Comparison of ENCODE assay signal across 9 cellular contexts in genomic region chr12:31118347-31118830, GRCh38. TPM values are rescaled to one million over a fixed set of nuclear protein-coding genes. Genes with fewer than 3 reads are reported as not detected.
A peak's percentile ranks its signal among the peaks of the same experiment; 100 is the strongest.
DNase-seq lines count a peak whose midpoint lies in the region; ATAC-seq and TF ChIP-seq lines count a peak whose summit lies in the region.
"Had no signal": no experiment of that assay in that cellular context is flagged by ENCODE, and none has a peak within 500 bp of the region (broad histone marks: within the 10 kb centered on the region; RNA-seq: fewer than 3 reads in every experiment).

No MANE protein-coding gene starts in this region.

- no peak overlapping the region for H3K27ac Mint-ChIP-seq in immature natural killer cell

- peak overlapping the region; percentile 66 to 86 (median 84) for H3K4me3 Mint-ChIP-seq in immature natural killer cell

- H3K9me3 ChIP-seq in thoracic aorta = no peaks in the 10 kb centered on the region

- H3K9me3 Mint-ChIP-seq in immature natural killer cell = no peaks in the 10 kb centered on the region

- H3K36me3 ChIP-seq in thoracic aorta = no peaks in the 10 kb centered on the region

- DNase-seq in EH (ENCODE audit: low read depth) (peak; percentile 2), NB4 (ENCODE audit: low read depth) (peak; percentile 23), immature natural killer cell (peak in 2 of 3 donors; percentile 6 to 20), thoracic aorta (ENCODE audit: low spot score) (no peak), SHP77 treated with DMSO at 0.1 percent for 48 hours (lab: John Stamatoyannopoulos, UW) (no peak), NOMO-1 (lab: John Stamatoyannopoulos, UW; ENCODE audit: unreplicated experiment in 2 of 2) (no peak)
- peak; percentile 21 for DNase-seq in activated naive CD4-positive, alpha-beta T cell treated with Interleukin-2 at 50 U/mL for 16 hours

- H3K4me1 Mint-ChIP-seq in immature natural killer cell = peaks cover 9 to 11% of the 10 kb centered on the region in 2 donors

- H3K36me3 Mint-ChIP-seq in immature natural killer cell = no peaks in the 10 kb centered on the region

- H3K27ac ChIP-seq in thoracic aorta = no peak overlapping the region
- H3K27ac ChIP-seq: KMS-11 had no signal

- peaks cover 18 to 30% of the 10 kb centered on the region in 2 donors for H3K4me1 ChIP-seq in thoracic aorta (ENCODE audit: control insufficient read depth in 1 of 2, low read depth in 2 of 2)

- no peaks in the 10 kb centered on the region for H3K27me3 ChIP-seq in thoracic aorta (replicated peaks; ENCODE audit: insufficient read depth)

- no peak for ATAC-seq in thoracic aorta (ENCODE audit: insufficient number of reproducible peaks, low FRiP score, low read depth)
- ATAC-seq in HG03460 (IDR thresholded peaks at IDR 0.05; ENCODE audit: unreplicated experiment) = no peak

- H3K27me3 Mint-ChIP-seq in immature natural killer cell (ENCODE audit: low read depth in 3 of 3) = peaks cover 0 to 13% (median 8%) of the 10 kb centered on the region in 3 donors

- TF ChIP-seq CTCF in NB4 (IDR thresholded peaks at IDR 0.05; ENCODE audit: low read depth, low read length) = no peak
- TF ChIP-seq CTCF in thoracic aorta (IDR thresholded peaks at IDR 0.05) = no peak

- H3K4me3 ChIP-seq in NB4 (ENCODE audit: low read depth, low read length) = no peak overlapping the region
- H3K4me3 ChIP-seq in thoracic aorta = peak overlapping the region; percentile 73

- no peak for TF ChIP-seq POLR2A in NB4 (IDR thresholded peaks at IDR 0.05; ENCODE audit: extremely low read depth, insufficient read length)

RNA-seq across cellular contexts. Expression of gene DDX11, which starts 44.7 kb away (rescaled TPM):
- 10 to 100 TPM in 1 of 3 donors, 1 to 10 TPM in 1, not detected in 1; 5.4 to 14.7 TPM for polyA plus RNA-seq in immature natural killer cell
- total RNA-seq in thoracic aorta = 10 to 100 TPM; 23.8 to 42.8 TPM

Comparison
In these comparisons a context has a peak if more than half of its experiments do, and no peak if none do; other contexts are left out.
1. DNase-seq: peak in EH (single experiment), NB4 (single experiment), activated naive CD4-positive, alpha-beta T cell treated with Interleukin-2 at 50 U/mL for 16 hours (single experiment) and immature natural killer cell (2 of 3); none in thoracic aorta (single experiment), SHP77 treated with DMSO at 0.1 percent for 48 hours (single experiment) and NOMO-1 (0 of 2).